In genomic region chr21:45030637-45031218, GRCh38 we compare ENCODE assay signal across 16 cellular contexts. TPM values are rescaled to one million over a fixed set of nuclear protein-coding genes. Genes with fewer than 3 reads are reported as not detected.
DNase-seq lines count a peak whose midpoint lies in the region; ATAC-seq and TF ChIP-seq lines count a peak whose summit lies in the region.
"Had no signal": no experiment of that assay in that cellular context is flagged by ENCODE, and none has a peak within 500 bp of the region (broad histone marks: within the 10 kb centered on the region; RNA-seq: fewer than 3 reads in every experiment).

No MANE protein-coding gene starts in this region.

- no peaks in the 10 kb centered on the region for H3K27me3 Mint-ChIP-seq in glutamatergic neuron (ENCODE audit: unreplicated experiment)

- ATAC-seq in HG03521 (IDR thresholded peaks at IDR 0.05; ENCODE audit: unreplicated experiment) = no peak
- no peak for ATAC-seq in HG03097 (IDR thresholded peaks at IDR 0.05; ENCODE audit: low FRiP score, unreplicated experiment)
- no peak for ATAC-seq in HG02588 (IDR thresholded peaks at IDR 0.05; ENCODE audit: unreplicated experiment)
- ATAC-seq: stimulated activated naive CD8-positive, alpha-beta T cell treated with anti-CD3 and anti-CD28 coated beads, Interleukin-15, Interleukin-2, amounts not matched to agents 100 U/mL and 50 U/mL, for 24 hours had no signal

- H3K9me3 Mint-ChIP-seq in glutamatergic neuron (ENCODE audit: unreplicated experiment) = peaks cover 8% of the 10 kb centered on the region

- TF ChIP-seq CTCF in WERI-Rb-1 (IDR thresholded peaks at IDR 0.05; ENCODE audit: low read depth, low read length) = no peak
- TF ChIP-seq CTCF in glutamatergic neuron (IDR thresholded peaks at IDR 0.05; ENCODE audit: partially characterized antibody, unreplicated experiment) = no peak
- TF ChIP-seq CTCF in sigmoid colon (IDR thresholded peaks at IDR 0.05) = no peak

- no peak for TF ChIP-seq POLR2A in sigmoid colon (IDR thresholded peaks at IDR 0.05)

- intact Hi-C loops in sigmoid colon (cut with DNase I) = no loop called here

- H3K4me3 Mint-ChIP-seq in glutamatergic neuron (ENCODE audit: unreplicated experiment) = peak overlapping the region; percentile 15
- H3K4me3 Mint-ChIP-seq: CD4-positive, alpha-beta memory T cell; T-helper 2 cell treated with Interferon-gamma antibody and Interleukin-4, amounts not matched to agents 5 μg/mL and 100 μg/mL, for 36 hours had no signal

- WGBS in sigmoid colon, 2 donors = 65 to 68% methylated on average over 15 of the region's 15 CpGs

- peaks cover 3% of the 10 kb centered on the region for H3K36me3 Mint-ChIP-seq in glutamatergic neuron (ENCODE audit: unreplicated experiment)
- H3K36me3 Mint-ChIP-seq: CD4-positive, alpha-beta memory T cell had no signal

- H3K27ac ChIP-seq in WERI-Rb-1 (peak overlapping the region; percentile 91), sigmoid colon (peak overlapping the region in 1 of 4 donors; percentile 85)

- H3K9me3 ChIP-seq in WERI-Rb-1 (ENCODE audit: severe bottlenecking) (peaks cover 1% of the 10 kb centered on the region), sigmoid colon (no peaks in the 10 kb centered on the region)

- H3K27me3 ChIP-seq in WERI-Rb-1 (ENCODE audit: insufficient read depth, low read depth, severe bottlenecking) (no peaks in the 10 kb centered on the region), sigmoid colon (no peaks in the 10 kb centered on the region)

- H3K4me1 ChIP-seq in sigmoid colon = peaks cover 0 to 29% (median 27%) of the 10 kb centered on the region in 4 donors

- H3K27ac Mint-ChIP-seq in glutamatergic neuron (ENCODE audit: unreplicated experiment) = peak overlapping the region; percentile 22
- H3K27ac Mint-ChIP-seq: activated T-helper 2 cell treated with anti-CD3 and anti-CD28 coated beads, Interferon-gamma antibody, Interleukin-2, Interleukin-4, amounts not matched to agents 10 μg/mL and 5 μg/mL and 100 μg/mL, durations not matched to agents 14 hours and 24 hours and 36 hours; CD4-positive, alpha-beta memory T cell; T-helper 2 cell treated with Interferon-gamma antibody and Interleukin-4, amounts not matched to agents 5 μg/mL and 100 μg/mL, for 36 hours had no signal

- H3K4me3 ChIP-seq in WERI-Rb-1 (ENCODE audit: low read depth, low read length) (no peak overlapping the region), sigmoid colon (no peak overlapping the region)

- peak; percentile 65 for DNase-seq in GM03348 (ENCODE audit: low spot score)
- DNase-seq in WERI-Rb-1 = no peak
- no peak for DNase-seq in glutamatergic neuron
- DNase-seq in sigmoid colon = peak; percentile 56
- DNase-seq in NCI-H510A treated with DMSO at 0.1 percent for 48 hours (lab: John Stamatoyannopoulos, UW) = no peak
- DNase-seq: activated CD4-positive, alpha-beta T cell treated with anti-CD3 and anti-CD28 coated beads, Interleukin-2, amount 50 U/mL, for 48 hours; CD4-positive, alpha-beta memory T cell; NCI-H1417 treated with DMSO at 0.1 percent for 48 hours; NCI-H524 treated with DMSO at 0.1 percent for 48 hours; RPMI8226; stimulated activated naive CD8-positive, alpha-beta T cell treated with anti-CD3 and anti-CD28 coated beads, Interleukin-15, Interleukin-2, amounts not matched to agents 100 U/mL and 50 U/mL, for 24 hours had no signal

- peaks cover 25% of the 10 kb centered on the region for H3K4me1 Mint-ChIP-seq in glutamatergic neuron (ENCODE audit: low read depth, unreplicated experiment)

- no peaks in the 10 kb centered on the region for H3K36me3 ChIP-seq in WERI-Rb-1
- no peaks in the 10 kb centered on the region for H3K36me3 ChIP-seq in sigmoid colon

- no peak for TF ChIP-seq EP300 in sigmoid colon (IDR thresholded peaks at IDR 0.05)

RNA-seq across cellular contexts. Expression of gene ADARB1, which starts 43.7 kb away (rescaled TPM):
- total RNA-seq in glutamatergic neuron (ENCODE audit: unreplicated experiment) = 49.2 TPM
- total RNA-seq in sigmoid colon = 100 to 1,000 TPM in 1 of 4 donors, 10 to 100 TPM in 3; 41.3 to 102 (median 71.0) TPM
- 1 to 10 TPM in 2 of 3 donors, under 1 TPM in 1; 0.92 to 7.5 (median 2.4) TPM for polyA plus RNA-seq in sigmoid colon

Comparison
In these comparisons a context has a peak if more than half of its experiments do, and no peak if none do; other contexts are left out.
1. DNase-seq: peak in GM03348 (single experiment) and sigmoid colon (single experiment); none in WERI-Rb-1 (single experiment), glutamatergic neuron (single experiment) and NCI-H510A treated with DMSO at 0.1 percent for 48 hours (single experiment).